Comparison of ENCODE assay signal across 16 cellular contexts in the genomic region with DNA sequence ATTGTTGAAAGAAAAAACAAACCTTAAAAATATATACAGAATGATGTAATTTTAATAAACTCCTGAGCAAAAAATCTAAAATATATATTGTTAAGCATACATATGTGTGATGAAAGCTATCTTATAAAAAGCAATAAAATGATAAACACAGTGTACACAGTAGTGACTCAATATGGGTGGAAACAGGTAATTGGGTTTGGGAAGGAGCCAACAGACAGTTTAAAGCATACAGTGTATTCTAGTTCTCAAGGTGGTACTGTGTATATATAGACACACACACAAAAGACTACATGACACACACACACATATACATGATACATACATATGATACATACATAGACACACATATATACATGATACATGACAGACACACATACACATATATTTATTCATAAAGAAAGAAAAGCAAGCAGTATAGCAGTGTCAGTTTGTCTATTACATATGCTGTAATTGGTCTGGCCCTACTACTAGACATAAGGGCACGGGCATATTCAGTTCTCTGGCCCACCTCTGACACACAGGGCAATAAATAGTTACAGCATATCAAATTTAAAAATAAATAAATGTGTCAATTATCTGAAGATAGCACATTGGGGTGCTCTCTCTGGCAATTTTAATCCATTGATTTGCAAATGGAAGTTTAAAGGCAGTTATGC.
"Had no signal": no experiment of that assay in that cellular context is flagged by ENCODE, and none has a peak within 500 bp of the region (broad histone marks: within the 10 kb centered on the region; RNA-seq: fewer than 3 reads in every experiment).

No MANE protein-coding gene starts in this region.

- H3K27me3 ChIP-seq: brain microvascular endothelial cell, cardiac muscle cell had no signal

- H3K4me3 Mint-ChIP-seq: activated CD4-positive, alpha-beta memory T cell treated with anti-CD3 and anti-CD28 coated beads for 36 hours; activated CD4-positive, alpha-beta T cell treated with anti-CD3 and anti-CD28 coated beads, Interleukin-2, amount 10 ng/mL, durations not matched to agents 7 days and 5 days; activated naive CD4-positive, alpha-beta T cell treated with anti-CD3 and anti-CD28 coated beads for 36 hours; activated naive CD8-positive, alpha-beta T cell; activated T-helper 17 cell treated with anti-CD3 and anti-CD28 coated beads, Interleukin-2, amount 50 U/mL, for 72 hours; IgD-negative memory B cell; T-cell had no signal

- H3K4me1 Mint-ChIP-seq: activated T-helper 17 cell treated with anti-CD3 and anti-CD28 coated beads, Interleukin-2, amount 50 U/mL, for 72 hours; IgD-negative memory B cell; T-cell had no signal

- H3K36me3 ChIP-seq: brain microvascular endothelial cell, cardiac muscle cell had no signal

- H3K36me3 Mint-ChIP-seq: activated CD4-positive, alpha-beta memory T cell treated with anti-CD3 and anti-CD28 coated beads for 36 hours; activated naive CD8-positive, alpha-beta T cell had no signal

- DNase-seq: activated gamma-delta T cell, KG1, NCI-H1092, SIG-M5, T1000 had no signal

- H3K27ac ChIP-seq: brain microvascular endothelial cell, cardiac muscle cell, SK-N-MC, VCaP had no signal

- H3K27ac Mint-ChIP-seq: activated CD4-positive, alpha-beta memory T cell treated with anti-CD3 and anti-CD28 coated beads for 36 hours; activated CD4-positive, alpha-beta T cell treated with anti-CD3 and anti-CD28 coated beads, Interleukin-2, amount 10 ng/mL, durations not matched to agents 7 days and 5 days; activated naive CD4-positive, alpha-beta T cell treated with anti-CD3 and anti-CD28 coated beads for 36 hours; activated naive CD8-positive, alpha-beta T cell; activated T-helper 17 cell treated with anti-CD3 and anti-CD28 coated beads, Interleukin-2, amount 50 U/mL, for 72 hours; IgD-negative memory B cell; T-cell had no signal

- H3K9me3 Mint-ChIP-seq: activated naive CD4-positive, alpha-beta T cell treated with anti-CD3 and anti-CD28 coated beads for 36 hours; activated T-helper 17 cell treated with anti-CD3 and anti-CD28 coated beads, Interleukin-2, amount 50 U/mL, for 72 hours had no signal

- H3K4me3 ChIP-seq: cardiac muscle cell, SK-N-MC had no signal
